In the genomic region with DNA sequence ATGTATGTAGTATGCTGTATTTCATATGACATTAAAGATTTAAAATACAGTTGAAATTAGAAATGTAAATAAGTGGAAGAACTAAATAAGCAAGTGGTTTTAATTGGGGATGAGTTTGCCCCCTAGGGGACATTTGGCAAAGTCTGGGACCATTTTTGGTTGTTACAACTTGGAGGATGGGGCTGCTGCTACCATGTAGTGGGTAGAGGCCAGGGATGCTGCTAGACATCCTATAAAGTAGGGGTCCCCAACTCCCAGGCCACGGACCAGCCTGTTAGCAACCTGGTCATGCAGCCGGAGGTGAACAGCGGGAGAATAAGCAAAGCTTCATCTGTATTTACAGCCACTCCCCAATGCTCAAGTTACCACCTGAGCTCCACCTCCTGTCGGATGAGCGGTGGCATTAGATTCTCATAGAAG, we compare ENCODE assay signal across 11 cellular contexts. TPM values are rescaled to one million over a fixed set of nuclear protein-coding genes. Genes with fewer than 3 reads are reported as not detected.
A peak's percentile ranks its signal among the peaks of the same experiment; 100 is the strongest.
DNase-seq lines count a peak whose midpoint lies in the region; ATAC-seq and TF ChIP-seq lines count a peak whose summit lies in the region.
"Had no signal": no experiment of that assay in that cellular context is flagged by ENCODE, and none has a peak within 500 bp of the region (broad histone marks: within the 10 kb centered on the region; RNA-seq: fewer than 3 reads in every experiment).

No MANE protein-coding gene starts in this region.

- no peaks in the 10 kb centered on the region for H3K9me3 ChIP-seq in aorta (ENCODE audit: control insufficient read depth, low read length)

- H3K27ac ChIP-seq in foreskin keratinocyte (no peak overlapping the region), aorta (ENCODE audit: low read depth in 1 of 2, low read length in 2 of 2) (no peak overlapping the region)

- WGBS in aorta, 2 donors: 96 to 97% methylated on average over 5 of the region's 5 CpGs

- in situ Hi-C loops in SK-MEL-5 (cut with HindIII; ENCODE audit: low pct_unique_long_range_greater_than_20kb, low sequenced_read_pairs): no loop called here

- DNase-seq in stimulated activated CD4-positive, alpha-beta T cell treated with anti-CD3 and anti-CD28 coated beads, Interleukin-15, amount 100 ng/mL, for 24 hours: peak; percentile 11
- DNase-seq in stimulated activated CD4-positive, alpha-beta T cell treated with anti-CD3 and anti-CD28 coated beads, Interleukin-4, amount 100 ng/mL, for 1 hour: no peak
- DNase-seq in SK-MEL-5 (ENCODE audit: low read depth, low spot score) (peak; percentile 36), foreskin keratinocyte (no peak), aorta (no peak), GM10266 (ENCODE audit: extremely low spot score) (no peak)
- DNase-seq: activated B cell treated with CpG ODN at 0.5 μM for 24 hours, cerebellar nuclear complex, NCI-H1105 had no signal

- peak; percentile 23 for ATAC-seq in foreskin keratinocyte
- peak; percentile 19 for ATAC-seq in aorta (ENCODE audit: low FRiP score)
- no peak for ATAC-seq in GM21786 (IDR thresholded peaks at IDR 0.05; ENCODE audit: unreplicated experiment)
- no peak for ATAC-seq in HG03460 (IDR thresholded peaks at IDR 0.05; ENCODE audit: unreplicated experiment)

- TF ChIP-seq CTCF in foreskin keratinocyte (conservative IDR thresholded peaks at IDR 0.05) (peak; percentile 61), GM10266 (IDR thresholded peaks at IDR 0.05; ENCODE audit: control insufficient read depth, insufficient read depth, low read depth, missing control alignments) (no peak)

- H3K4me3 ChIP-seq in aorta (ENCODE audit: low read length in 2 of 2): no peak overlapping the region

- H3K4me1 ChIP-seq in foreskin keratinocyte (no peaks in the 10 kb centered on the region), aorta (ENCODE audit: control insufficient read depth in 1 of 2, insufficient read depth in 2 of 2, low read length in 2 of 2) (no peaks in the 10 kb centered on the region)

- H3K27me3 ChIP-seq in foreskin keratinocyte: no peaks in the 10 kb centered on the region
- H3K27me3 ChIP-seq in aorta (ENCODE audit: control insufficient read depth in 1 of 2, insufficient read depth in 2 of 2, low read length in 1 of 2): no peaks in the 10 kb centered on the region

- intact Hi-C loops in aorta (cut with DNase I): no loop called here

- no peaks in the 10 kb centered on the region for H3K36me3 ChIP-seq in aorta (ENCODE audit: control insufficient read depth in 1 of 2, insufficient read depth in 2 of 2, low read length in 1 of 2)

RNA-seq across cellular contexts. Expression of a gene that starts 27.9 kb away (rescaled TPM):
- 56.9 and 58.6 TPM in 2 replicates for total RNA-seq in SK-MEL-5 (2014; rRNA removed; shearing (Covaris generic))
- polyA plus RNA-seq in SK-MEL-5 (2015; cell fraction: cytosol; rRNA removed): 27.9 and 35.8 TPM in 2 replicates
- polyA plus RNA-seq in SK-MEL-5 (2015; cell fraction: nucleus; rRNA removed): 16.6 and 36.6 TPM in 2 replicates
- total RNA-seq in foreskin keratinocyte (33.5 and 34.4 TPM in 2 replicates), aorta (10 to 100 TPM; 30.2 to 37.7 TPM)
- polyA plus RNA-seq in foreskin keratinocyte (21.9 and 23.1 TPM in 2 replicates), aorta (10 to 100 TPM; 26.7 to 34.3 TPM)

RNA-seq across cellular contexts. Expression of a gene that starts 41.1 kb away (rescaled TPM):
- total RNA-seq in SK-MEL-5 (2014; rRNA removed; shearing (Covaris generic)): 1.9 and 2.6 TPM in 2 replicates
- 0.38 and 1.4 TPM in 2 replicates for polyA plus RNA-seq in SK-MEL-5 (2015; cell fraction: cytosol; rRNA removed)
- 2.5 and 4.3 TPM in 2 replicates for polyA plus RNA-seq in SK-MEL-5 (2015; cell fraction: nucleus; rRNA removed)
- total RNA-seq in foreskin keratinocyte: 1.3 and 1.5 TPM in 2 replicates
- 0.29 and 0.30 TPM in 2 replicates for polyA plus RNA-seq in foreskin keratinocyte
- total RNA-seq in aorta: 10 to 100 TPM; 18.9 to 27.2 TPM
- polyA plus RNA-seq in aorta: 1 to 10 TPM; 1.0 to 7.5 TPM

RNA-seq across cellular contexts. Expression of a gene that starts 52.8 kb away (rescaled TPM):
- 0.92 and 2.0 TPM in 2 replicates for total RNA-seq in SK-MEL-5 (2014; rRNA removed; shearing (Covaris generic))
- 0.26 and 0.51 TPM in 2 replicates for polyA plus RNA-seq in SK-MEL-5 (2015; cell fraction: cytosol; rRNA removed)
- 0.21 and 0.47 TPM in 2 replicates for polyA plus RNA-seq in SK-MEL-5 (2015; cell fraction: nucleus; rRNA removed)
- total RNA-seq in foreskin keratinocyte: 0.04 and 0.07 TPM in 2 replicates
- polyA plus RNA-seq in foreskin keratinocyte: 0.02 TPM in 2 replicates
- total RNA-seq in aorta: 10 to 100 TPM; 48.8 to 95.6 TPM
- 100 to 1,000 TPM; 110 to 170 TPM for polyA plus RNA-seq in aorta

Comparison
In these comparisons a context has a peak if more than half of its experiments do, and no peak if none do; other contexts are left out.
1. DNase-seq: peak in stimulated activated CD4-positive, alpha-beta T cell treated with anti-CD3 and anti-CD28 coated beads, Interleukin-15, amount 100 ng/mL, for 24 hours (single experiment) and SK-MEL-5 (single experiment); none in stimulated activated CD4-positive, alpha-beta T cell treated with anti-CD3 and anti-CD28 coated beads, Interleukin-4, amount 100 ng/mL, for 1 hour (single experiment), foreskin keratinocyte (0 of 2), aorta (0 of 2) and GM10266 (single experiment).
2. ATAC-seq: peak in foreskin keratinocyte (single experiment) and aorta (single experiment); none in GM21786 (single experiment) and HG03460 (single experiment).
3. RNA of a gene that starts 52.8 kb away (total RNA-seq): 48.8 to 95.6 TPM in aorta; 0.92 to 2.0 TPM in SK-MEL-5 and 0.04 to 0.07 TPM in foreskin keratinocyte; every median in the first group is over 10 times any median in the second.